ENCODE assay signal across 8 cellular contexts in genomic region chr6:142692942-142693341, GRCh38.
DNase-seq lines count a peak whose midpoint lies in the region; ATAC-seq, FAIRE-seq and TF ChIP-seq lines count a peak whose summit lies in the region.

No MANE protein-coding gene starts in this region.

- TF ChIP-seq CTCF in epithelial cell of proximal tubule (conservative IDR thresholded peaks at IDR 0.05; ENCODE audit: low read depth, low read length) = peak; percentile 95

- H3K27ac Mint-ChIP-seq in naive B cell = peak overlapping the region in 4 of 6 donors; percentile 21 to 82 (median 24)

- H3K4me3 Mint-ChIP-seq in naive B cell = no peak overlapping the region

- in situ Hi-C loops in ACHN (cut with HindIII; ENCODE audit: low pct_ligation_motif_present, low pct_unique_long_range_greater_than_20kb, low sequenced_read_pairs) = no loop called here

- peak; percentile 56 for DNase-seq in ACHN
- no peak for DNase-seq in GM12892 (ENCODE audit: insufficient read length)
- DNase-seq in NCI-H82 (lab: John Stamatoyannopoulos, UW) = peak; percentile 85
- DNase-seq in activated CD8-positive, alpha-beta memory T cell treated with anti-CD3 and anti-CD28 coated beads, Interleukin-2, amount 50 U/mL, for 4 hours = peak; percentile 69
- peak; percentile 37 for DNase-seq in epithelial cell of proximal tubule (ENCODE audit: low read depth)
- DNase-seq in naive B cell = peak; percentile 60
- DNase-seq in stimulated activated CD8-positive, alpha-beta memory T cell treated with anti-CD3 and anti-CD28 coated beads, Interleukin-7, amount 100 ng/mL, for 4 hours (ENCODE audit: low read depth in 2 of 2) = peak; percentile 29 to 41

- peaks cover 7 to 10% (median 9%) of the 10 kb centered on the region in 3 donors for H3K4me1 Mint-ChIP-seq in naive B cell

- peak; percentile 95 for FAIRE-seq in GM12892 (lab: Jason Lieb, UNC)

- ATAC-seq in HG03354 (IDR thresholded peaks at IDR 0.05; ENCODE audit: poor library complexity, severe bottlenecking, unreplicated experiment) (peak; percentile 80), naive B cell (ENCODE audit: low read depth in 2 of 2) (peak; percentile 68 to 85)

- no peak for TF ChIP-seq POLR2A in GM12892 (IDR thresholded peaks at IDR 0.05; ENCODE audit: low read depth, low read length)

- peaks cover 0 to 5% (median 0%) of the 10 kb centered on the region in 3 donors for H3K27me3 Mint-ChIP-seq in naive B cell

- H3K9me3 Mint-ChIP-seq in naive B cell = no peaks in the 10 kb centered on the region

- H3K4me3 ChIP-seq in epithelial cell of proximal tubule (ENCODE audit: low read depth, low read length) = no peak overlapping the region

- H3K36me3 Mint-ChIP-seq in naive B cell = no peaks in the 10 kb centered on the region
